Comparison of ENCODE assay signal across 22 cellular contexts in genomic region chr9:132502480-132502879, GRCh38.
DNase-seq lines count a peak whose midpoint lies in the region; ATAC-seq, FAIRE-seq and TF ChIP-seq lines count a peak whose summit lies in the region.
"Had no signal": no experiment of that assay in that cellular context is flagged by ENCODE, and none has a peak within 500 bp of the region (broad histone marks: within the 10 kb centered on the region; RNA-seq: fewer than 3 reads in every experiment).

No MANE protein-coding gene starts in this region.

- in situ Hi-C loops in K562 (cut with MboI): loop anchor here (10.0 kb wide), 1 partner anchor 462 kb away; no protein-coding TSS in a partner anchor

- POLR2A ChIA-PET in HEK293T (lab: Yijun Ruan, JAX): no interaction called here
- POLR2A ChIA-PET in K562 (lab: Yijun Ruan, JAX): no interaction called here

- no peaks in the 10 kb centered on the region for H4K20me1 ChIP-seq in BLaER1
- peaks cover 13% of the 10 kb centered on the region; the same call in 1 of the 2 replicates for H4K20me1 ChIP-seq in K562 (replicated peaks; ENCODE audit: control insufficient read depth, insufficient read depth, low read length)
- H4K20me1 ChIP-seq in osteoblast (ENCODE audit: insufficient read depth, low read length): no peaks in the 10 kb centered on the region
- H4K20me1 ChIP-seq: BLaER1 treated with 17β-estradiol and CSF1 and Interleukin-3, amounts not matched to agents 10 nM and 100 nM had no signal

- H3K9me1 ChIP-seq in K562 (ENCODE audit: control insufficient read depth, insufficient read depth, low read length): no peaks in the 10 kb centered on the region

- peaks cover 40% of the 10 kb centered on the region for H3K4me1 ChIP-seq in BLaER1
- no peaks in the 10 kb centered on the region for H3K4me1 ChIP-seq in K562 (replicated peaks in 1 of 2; ENCODE audit: control insufficient read depth in 2 of 2, insufficient read depth in 2 of 2, low read length in 2 of 2)
- H3K4me1 ChIP-seq in osteoblast (ENCODE audit: insufficient read depth, low read length): no peaks in the 10 kb centered on the region
- H3K4me1 ChIP-seq in testis: no peaks in the 10 kb centered on the region

- CTCF ChIA-PET in HEK293T (lab: Yijun Ruan, JAX): no interaction called here
- CTCF ChIA-PET in K562 (lab: Yijun Ruan, JAX; ENCODE audit: low intra/inter-chr PET ratio): interaction anchor here (1.2 kb wide), 1 partner anchor 90 kb away, joined by 3 read pairs; no protein-coding TSS in a partner anchor

- DNase-seq in HEK293T (ENCODE audit: extremely low spot score) (no peak), K562 (ENCODE audit: extremely low read depth in 1 of 4, low spot score in 3 of 4) (peak in 1 of 4 experiments; percentile 25), osteoblast (ENCODE audit: insufficient read length, low spot score, missing footprints) (peak; percentile 6), NCI-H748 treated with DMSO at 0.1 percent for 48 hours (lab: John Stamatoyannopoulos, UW) (no peak), testis (no peak)
- DNase-seq: CD4-positive, alpha-beta T cell; CD8-positive, alpha-beta memory T cell; DMS 273 treated with DMSO at 0.1 percent for 48 hours; DMS79; EL; GDM1; H9 had no signal

- H3K4me2 ChIP-seq in BLaER1: peak overlapping the region; percentile 77; the same call in 1 of the 2 replicates
- no peak overlapping the region for H3K4me2 ChIP-seq in K562 (ENCODE audit: insufficient read depth, low read length)
- H3K4me2 ChIP-seq in osteoblast (ENCODE audit: insufficient read depth, low read length): no peak overlapping the region
- H3K4me2 ChIP-seq: GM23338 had no signal

- no peak for TF ChIP-seq EP300 in K562 (IDR thresholded peaks at IDR 0.05; ENCODE audit: low read length)

- H2AFZ ChIP-seq in K562 (ENCODE audit: low read depth, low read length) (no peak overlapping the region), osteoblast (ENCODE audit: low read length) (no peak overlapping the region)
- H2AFZ ChIP-seq: GM23338 had no signal

- H3K4me3 ChIP-seq in BLaER1: no peak overlapping the region
- no peak overlapping the region for H3K4me3 ChIP-seq in K562
- no peak overlapping the region for H3K4me3 ChIP-seq in osteoblast (ENCODE audit: insufficient read depth, low read length)
- no peak overlapping the region for H3K4me3 ChIP-seq in testis
- H3K4me3 ChIP-seq: BLaER1 treated with 17β-estradiol and CSF1 and Interleukin-3, amounts not matched to agents 10 nM and 100 nM; GM12878; GM23338 had no signal

- no peaks in the 10 kb centered on the region for H3K36me3 ChIP-seq in BLaER1
- H3K36me3 ChIP-seq in K562 (ENCODE audit: control insufficient read depth, insufficient read depth, low read length): no peaks in the 10 kb centered on the region
- no peaks in the 10 kb centered on the region for H3K36me3 ChIP-seq in osteoblast (ENCODE audit: insufficient read depth, low read length)
- H3K36me3 ChIP-seq in testis (ENCODE audit: low read depth, missing control alignments): no peaks in the 10 kb centered on the region
- H3K36me3 ChIP-seq: BLaER1 treated with 17β-estradiol and CSF1 and Interleukin-3, amounts not matched to agents 10 nM and 100 nM had no signal

- no peaks in the 10 kb centered on the region for H3K79me2 ChIP-seq in K562 (ENCODE audit: control insufficient read depth, insufficient read depth, low read length)
- H3K79me2 ChIP-seq in osteoblast (ENCODE audit: insufficient read depth, low read length): no peaks in the 10 kb centered on the region

- H3K9me3 ChIP-seq in BLaER1 (no peaks in the 10 kb centered on the region), K562 (replicated peaks; ENCODE audit: control insufficient read depth, insufficient read depth, low read depth, low read length) (no peaks in the 10 kb centered on the region), osteoblast (ENCODE audit: low read depth, low read length) (no peaks in the 10 kb centered on the region), testis (no peaks in the 10 kb centered on the region)
- H3K9me3 ChIP-seq: BLaER1 treated with 17β-estradiol and CSF1 and Interleukin-3, amounts not matched to agents 10 nM and 100 nM had no signal

- no peak for FAIRE-seq in K562 (lab: Jason Lieb, UNC)
- FAIRE-seq: D721Med, GM12878, GM18507, GM19239 had no signal

- H3K27me3 ChIP-seq in BLaER1 (no peaks in the 10 kb centered on the region), K562 (ENCODE audit: control insufficient read depth in 2 of 2, insufficient read depth in 2 of 2, low read length in 2 of 2) (peaks cover 55 to 96% of the 10 kb centered on the region in 2 experiments), osteoblast (ENCODE audit: insufficient read depth, low read length) (peaks cover 45% of the 10 kb centered on the region), testis (no peaks in the 10 kb centered on the region)
- H3K27me3 ChIP-seq: BLaER1 treated with 17β-estradiol and CSF1 and Interleukin-3, amounts not matched to agents 10 nM and 100 nM had no signal

- no peak for TF ChIP-seq RAD21 in K562 (CRISPR knock-in tag; conservative IDR thresholded peaks at IDR 0.05 in 1 of 2, IDR thresholded peaks at IDR 0.05 in 1 of 2)

- no peak for TF ChIP-seq POLR2A in K562 (conservative IDR thresholded peaks at IDR 0.05)
- TF ChIP-seq POLR2A in testis (IDR thresholded peaks at IDR 0.05): no peak

- no peak for ATAC-seq in K562
- ATAC-seq in GM18873 (IDR thresholded peaks at IDR 0.05; ENCODE audit: low FRiP score, unreplicated experiment): no peak
- ATAC-seq in GM19452 (IDR thresholded peaks at IDR 0.05; ENCODE audit: unreplicated experiment): no peak
- ATAC-seq: GM12878, GM23338, HCT116 had no signal

- H3K27ac ChIP-seq in BLaER1 (no peak overlapping the region), K562 (ENCODE audit: extremely low read depth, low read depth, low read length) (no peak overlapping the region), osteoblast (ENCODE audit: low read depth, low read length) (no peak overlapping the region), testis (no peak overlapping the region)
- H3K27ac ChIP-seq: BLaER1 treated with 17β-estradiol and CSF1 and Interleukin-3, amounts not matched to agents 10 nM and 100 nM had no signal

- intact Hi-C loops in K562 (cut with micrococcal nuclease): loop anchor here (10.0 kb wide), 1 partner anchor 472 kb away; the partner anchor contains the start of gene GFI1B
- intact Hi-C loops in testis (cut with DNase I; ENCODE audit: low total_unique reads): no loop called here

- TF ChIP-seq CTCF in K562 (IDR thresholded peaks at IDR 0.05 in 2 of 3, conservative IDR thresholded peaks at IDR 0.05 in 1 of 3; ENCODE audit: insufficient read depth in 2 of 3, low read depth in 1 of 3, low read length in 3 of 3) (peak in 2 of 3 experiments; percentile 19 to 26; a peak in 2 of 6 replicates), osteoblast (IDR thresholded peaks at IDR 0.05; ENCODE audit: extremely low read depth, low read depth, low read length) (no peak), testis (IDR thresholded peaks at IDR 0.05) (no peak)

- H3K9ac ChIP-seq in BLaER1: no peak overlapping the region
- no peak overlapping the region for H3K9ac ChIP-seq in K562 (ENCODE audit: insufficient read depth in 1 of 2, low read depth in 2 of 2, low read length in 2 of 2)
- H3K9ac ChIP-seq: BLaER1 treated with 17β-estradiol and CSF1 and Interleukin-3, amounts not matched to agents 10 nM and 100 nM had no signal

- no TSS peak for BruUV-seq in K562 (replicated peaks; lab: Mats Ljungman, UMichigan)

- 5% methylated on average over 12 of the region's 12 CpGs for WGBS in K562 (ENCODE audit: insufficient coverage, low coverage, missing lambda C conversion rate)
- WGBS in testis, 2 donors: 94 to 95% methylated on average over 12 of the region's 12 CpGs

TF ChIP-seq in HEK293T, 16 proteins besides CTCF, POLR2A, EP300 and RAD21:
- TF ChIP-seq PKNOX1 (IDR thresholded peaks at IDR 0.05) (peak; percentile 63), NFRKB (IDR thresholded peaks at IDR 0.05) (no peak), L3MBTL2 (conservative IDR thresholded peaks at IDR 0.05) (no peak)

TF ChIP-seq in K562, 482 proteins besides CTCF, POLR2A, EP300 and RAD21 (continues in another document):
- TF ChIP-seq GABPB1 (CRISPR knock-in tag; IDR thresholded peaks at IDR 0.05) (no peak), SIX5 (IDR thresholded peaks at IDR 0.05; ENCODE audit: borderline replicate concordance in 1 of 2, insufficient read depth in 1 of 2, low read depth in 1 of 2, low read length in 2 of 2) (no peak), PKNOX1 (IDR thresholded peaks at IDR 0.05) (peak; percentile 71)

Comparison
In these comparisons a context has a peak if more than half of its experiments do, and no peak if none do; other contexts are left out.
1. CTCF ChIP-seq: peak in K562 (2 of 3); none in osteoblast (single experiment) and testis (0 of 3).